1 cellular context compared by ENCODE assay signal in the genomic region with DNA sequence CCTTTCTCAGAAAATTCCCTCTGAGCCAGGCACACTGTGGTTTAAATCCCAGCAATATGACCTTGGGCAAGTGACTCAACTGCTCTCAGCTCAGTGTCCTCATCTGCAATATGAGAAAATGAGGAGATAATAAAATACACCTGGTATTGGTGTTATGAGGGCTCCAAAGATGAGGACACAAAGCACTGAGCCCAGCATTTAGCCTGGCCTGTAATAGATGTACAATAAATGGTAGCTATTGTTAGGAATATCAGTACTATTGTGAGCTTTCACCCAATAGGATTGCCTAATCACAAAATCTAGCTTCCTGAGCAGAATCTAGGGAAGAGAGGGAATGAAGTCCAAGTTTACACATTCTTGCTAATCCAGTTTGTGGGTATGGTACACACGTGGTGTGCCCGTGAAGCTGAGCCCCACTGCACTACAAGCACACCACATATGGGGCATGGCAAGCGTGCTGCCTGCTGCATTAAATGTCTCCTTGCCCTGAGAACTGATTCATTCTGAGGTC.
A peak's percentile ranks its signal among the peaks of the same experiment; 100 is the strongest.
TF ChIP-seq lines count a peak whose summit lies in the region.

No MANE protein-coding gene starts in this region.

TF ChIP-seq in HepG2, 621 proteins besides CTCF, POLR2A, EP300 and RAD21 (continued from another document and continues in another):
- TF ChIP-seq, protein P1, sequence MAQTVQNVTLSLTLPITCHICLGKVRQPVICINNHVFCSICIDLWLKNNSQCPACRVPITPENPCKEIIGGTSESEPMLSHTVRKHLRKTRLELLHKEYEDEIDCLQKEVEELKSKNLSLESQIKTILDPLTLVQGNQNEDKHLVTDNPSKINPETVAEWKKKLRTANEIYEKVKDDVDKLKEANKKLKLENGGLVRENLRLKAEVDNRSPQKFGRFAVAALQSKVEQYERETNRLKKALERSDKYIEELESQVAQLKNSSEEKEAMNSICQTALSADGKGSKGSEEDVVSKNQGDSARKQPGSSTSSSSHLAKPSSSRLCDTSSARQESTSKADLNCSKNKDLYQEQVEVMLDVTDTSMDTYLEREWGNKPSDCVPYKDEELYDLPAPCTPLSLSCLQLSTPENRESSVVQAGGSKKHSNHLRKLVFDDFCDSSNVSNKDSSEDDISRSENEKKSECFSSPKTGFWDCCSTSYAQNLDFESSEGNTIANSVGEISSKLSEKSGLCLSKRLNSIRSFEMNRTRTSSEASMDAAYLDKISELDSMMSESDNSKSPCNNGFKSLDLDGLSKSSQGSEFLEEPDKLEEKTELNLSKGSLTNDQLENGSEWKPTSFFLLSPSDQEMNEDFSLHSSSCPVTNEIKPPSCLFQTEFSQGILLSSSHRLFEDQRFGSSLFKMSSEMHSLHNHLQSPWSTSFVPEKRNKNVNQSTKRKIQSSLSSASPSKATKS (CRISPR knock-in tag; IDR thresholded peaks at IDR 0.05): no peak
- TF ChIP-seq KDM5B (CRISPR knock-in tag; IDR thresholded peaks at IDR 0.05; ENCODE audit: borderline replicate concordance): no peak
- no peak for TF ChIP-seq MTA3 (CRISPR knock-in tag; IDR thresholded peaks at IDR 0.05)
- TF ChIP-seq, protein P2, sequence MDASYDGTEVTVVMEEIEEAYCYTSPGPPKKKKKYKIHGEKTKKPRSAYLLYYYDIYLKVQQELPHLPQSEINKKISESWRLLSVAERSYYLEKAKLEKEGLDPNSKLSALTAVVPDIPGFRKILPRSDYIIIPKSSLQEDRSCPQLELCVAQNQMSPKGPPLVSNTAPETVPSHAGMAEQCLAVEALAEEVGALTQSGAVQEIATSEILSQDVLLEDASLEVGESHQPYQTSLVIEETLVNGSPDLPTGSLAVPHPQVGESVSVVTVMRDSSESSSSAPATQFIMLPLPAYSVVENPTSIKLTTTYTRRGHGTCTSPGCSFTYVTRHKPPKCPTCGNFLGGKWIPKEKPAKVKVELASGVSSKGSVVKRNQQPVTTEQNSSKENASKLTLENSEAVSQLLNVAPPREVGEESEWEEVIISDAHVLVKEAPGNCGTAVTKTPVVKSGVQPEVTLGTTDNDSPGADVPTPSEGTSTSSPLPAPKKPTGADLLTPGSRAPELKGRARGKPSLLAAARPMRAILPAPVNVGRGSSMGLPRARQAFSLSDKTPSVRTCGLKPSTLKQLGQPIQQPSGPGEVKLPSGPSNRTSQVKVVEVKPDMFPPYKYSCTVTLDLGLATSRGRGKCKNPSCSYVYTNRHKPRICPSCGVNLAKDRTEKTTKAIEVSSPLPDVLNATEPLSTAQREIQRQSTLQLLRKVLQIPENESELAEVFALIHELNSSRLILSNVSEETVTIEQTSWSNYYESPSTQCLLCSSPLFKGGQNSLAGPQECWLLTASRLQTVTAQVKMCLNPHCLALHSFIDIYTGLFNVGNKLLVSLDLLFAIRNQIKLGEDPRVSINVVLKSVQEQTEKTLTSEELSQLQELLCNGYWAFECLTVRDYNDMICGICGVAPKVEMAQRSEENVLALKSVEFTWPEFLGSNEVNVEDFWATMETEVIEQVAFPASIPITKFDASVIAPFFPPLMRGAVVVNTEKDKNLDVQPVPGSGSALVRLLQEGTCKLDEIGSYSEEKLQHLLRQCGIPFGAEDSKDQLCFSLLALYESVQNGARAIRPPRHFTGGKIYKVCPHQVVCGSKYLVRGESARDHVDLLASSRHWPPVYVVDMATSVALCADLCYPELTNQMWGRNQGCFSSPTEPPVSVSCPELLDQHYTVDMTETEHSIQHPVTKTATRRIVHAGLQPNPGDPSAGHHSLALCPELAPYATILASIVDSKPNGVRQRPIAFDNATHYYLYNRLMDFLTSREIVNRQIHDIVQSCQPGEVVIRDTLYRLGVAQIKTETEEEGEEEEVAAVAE (CRISPR knock-in tag; IDR thresholded peaks at IDR 0.05; ENCODE audit: borderline replicate concordance): no peak
- TF ChIP-seq ZFP82 (CRISPR knock-in tag; IDR thresholded peaks at IDR 0.05; ENCODE audit: borderline replicate concordance): no peak
- TF ChIP-seq SPEN (CRISPR knock-in tag; IDR thresholded peaks at IDR 0.05; ENCODE audit: low read depth): no peak; the same call in 1 of the 2 replicates
- TF ChIP-seq, protein P3, sequence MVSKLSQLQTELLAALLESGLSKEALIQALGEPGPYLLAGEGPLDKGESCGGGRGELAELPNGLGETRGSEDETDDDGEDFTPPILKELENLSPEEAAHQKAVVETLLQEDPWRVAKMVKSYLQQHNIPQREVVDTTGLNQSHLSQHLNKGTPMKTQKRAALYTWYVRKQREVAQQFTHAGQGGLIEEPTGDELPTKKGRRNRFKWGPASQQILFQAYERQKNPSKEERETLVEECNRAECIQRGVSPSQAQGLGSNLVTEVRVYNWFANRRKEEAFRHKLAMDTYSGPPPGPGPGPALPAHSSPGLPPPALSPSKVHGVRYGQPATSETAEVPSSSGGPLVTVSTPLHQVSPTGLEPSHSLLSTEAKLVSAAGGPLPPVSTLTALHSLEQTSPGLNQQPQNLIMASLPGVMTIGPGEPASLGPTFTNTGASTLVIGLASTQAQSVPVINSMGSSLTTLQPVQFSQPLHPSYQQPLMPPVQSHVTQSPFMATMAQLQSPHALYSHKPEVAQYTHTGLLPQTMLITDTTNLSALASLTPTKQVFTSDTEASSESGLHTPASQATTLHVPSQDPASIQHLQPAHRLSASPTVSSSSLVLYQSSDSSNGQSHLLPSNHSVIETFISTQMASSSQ (IDR thresholded peaks at IDR 0.05; ENCODE audit: low read depth): peak; percentile 47; the same call in 1 of the 2 replicates
- TF ChIP-seq, protein P3 (CRISPR knock-in tag; IDR thresholded peaks at IDR 0.05; ENCODE audit: borderline replicate concordance): peak; percentile 45; the same call in 1 of the 2 replicates
- TF ChIP-seq, protein P4, sequence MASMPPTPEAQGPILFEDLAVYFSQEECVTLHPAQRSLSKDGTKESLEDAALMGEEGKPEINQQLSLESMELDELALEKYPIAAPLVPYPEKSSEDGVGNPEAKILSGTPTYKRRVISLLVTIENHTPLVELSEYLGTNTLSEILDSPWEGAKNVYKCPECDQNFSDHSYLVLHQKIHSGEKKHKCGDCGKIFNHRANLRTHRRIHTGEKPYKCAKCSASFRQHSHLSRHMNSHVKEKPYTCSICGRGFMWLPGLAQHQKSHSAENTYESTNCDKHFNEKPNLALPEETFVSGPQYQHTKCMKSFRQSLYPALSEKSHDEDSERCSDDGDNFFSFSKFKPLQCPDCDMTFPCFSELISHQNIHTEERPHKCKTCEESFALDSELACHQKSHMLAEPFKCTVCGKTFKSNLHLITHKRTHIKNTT (CRISPR knock-in tag; IDR thresholded peaks at IDR 0.05): no peak
- no peak for TF ChIP-seq SRF (IDR thresholded peaks at IDR 0.05; ENCODE audit: low read depth, low read length)
- TF ChIP-seq, protein P5, sequence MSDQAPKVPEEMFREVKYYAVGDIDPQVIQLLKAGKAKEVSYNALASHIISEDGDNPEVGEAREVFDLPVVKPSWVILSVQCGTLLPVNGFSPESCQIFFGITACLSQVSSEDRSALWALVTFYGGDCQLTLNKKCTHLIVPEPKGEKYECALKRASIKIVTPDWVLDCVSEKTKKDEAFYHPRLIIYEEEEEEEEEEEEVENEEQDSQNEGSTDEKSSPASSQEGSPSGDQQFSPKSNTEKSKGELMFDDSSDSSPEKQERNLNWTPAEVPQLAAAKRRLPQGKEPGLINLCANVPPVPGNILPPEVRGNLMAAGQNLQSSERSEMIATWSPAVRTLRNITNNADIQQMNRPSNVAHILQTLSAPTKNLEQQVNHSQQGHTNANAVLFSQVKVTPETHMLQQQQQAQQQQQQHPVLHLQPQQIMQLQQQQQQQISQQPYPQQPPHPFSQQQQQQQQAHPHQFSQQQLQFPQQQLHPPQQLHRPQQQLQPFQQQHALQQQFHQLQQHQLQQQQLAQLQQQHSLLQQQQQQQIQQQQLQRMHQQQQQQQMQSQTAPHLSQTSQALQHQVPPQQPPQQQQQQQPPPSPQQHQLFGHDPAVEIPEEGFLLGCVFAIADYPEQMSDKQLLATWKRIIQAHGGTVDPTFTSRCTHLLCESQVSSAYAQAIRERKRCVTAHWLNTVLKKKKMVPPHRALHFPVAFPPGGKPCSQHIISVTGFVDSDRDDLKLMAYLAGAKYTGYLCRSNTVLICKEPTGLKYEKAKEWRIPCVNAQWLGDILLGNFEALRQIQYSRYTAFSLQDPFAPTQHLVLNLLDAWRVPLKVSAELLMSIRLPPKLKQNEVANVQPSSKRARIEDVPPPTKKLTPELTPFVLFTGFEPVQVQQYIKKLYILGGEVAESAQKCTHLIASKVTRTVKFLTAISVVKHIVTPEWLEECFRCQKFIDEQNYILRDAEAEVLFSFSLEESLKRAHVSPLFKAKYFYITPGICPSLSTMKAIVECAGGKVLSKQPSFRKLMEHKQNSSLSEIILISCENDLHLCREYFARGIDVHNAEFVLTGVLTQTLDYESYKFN (CRISPR knock-in tag; conservative IDR thresholded peaks at IDR 0.05): peak; percentile 93
- TF ChIP-seq, protein P6, sequence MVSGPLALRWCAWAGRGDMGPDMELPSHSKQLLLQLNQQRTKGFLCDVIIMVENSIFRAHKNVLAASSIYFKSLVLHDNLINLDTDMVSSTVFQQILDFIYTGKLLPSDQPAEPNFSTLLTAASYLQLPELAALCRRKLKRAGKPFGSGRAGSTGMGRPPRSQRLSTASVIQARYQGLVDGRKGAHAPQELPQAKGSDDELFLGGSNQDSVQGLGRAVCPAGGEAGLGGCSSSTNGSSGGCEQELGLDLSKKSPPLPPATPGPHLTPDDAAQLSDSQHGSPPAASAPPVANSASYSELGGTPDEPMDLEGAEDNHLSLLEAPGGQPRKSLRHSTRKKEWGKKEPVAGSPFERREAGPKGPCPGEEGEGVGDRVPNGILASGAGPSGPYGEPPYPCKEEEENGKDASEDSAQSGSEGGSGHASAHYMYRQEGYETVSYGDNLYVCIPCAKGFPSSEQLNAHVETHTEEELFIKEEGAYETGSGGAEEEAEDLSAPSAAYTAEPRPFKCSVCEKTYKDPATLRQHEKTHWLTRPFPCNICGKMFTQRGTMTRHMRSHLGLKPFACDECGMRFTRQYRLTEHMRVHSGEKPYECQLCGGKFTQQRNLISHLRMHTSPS (CRISPR knock-in tag; IDR thresholded peaks at IDR 0.05; ENCODE audit: low read depth): peak; percentile 94
- 0 out of 2 replicates have a peak, but pooled peaks have one; percentile 5 for TF ChIP-seq CCDC6 (CRISPR knock-in tag; IDR thresholded peaks at IDR 0.05)
- no peak for TF ChIP-seq DNMT3B (CRISPR knock-in tag; conservative IDR thresholded peaks at IDR 0.05)
- peak; percentile 72 for TF ChIP-seq POGZ (CRISPR knock-in tag; IDR thresholded peaks at IDR 0.05)
- peak; percentile 27; the same call in 1 of the 2 replicates for TF ChIP-seq POLR2AphosphoS5 (IDR thresholded peaks at IDR 0.05; ENCODE audit: low read depth, low read length)
- no peak for TF ChIP-seq KLF15 (CRISPR knock-in tag; IDR thresholded peaks at IDR 0.05; ENCODE audit: borderline replicate concordance)
- TF ChIP-seq SMAD9 (CRISPR knock-in tag; IDR thresholded peaks at IDR 0.05): no peak
- 0 out of 2 replicates have a peak, but pooled peaks have one; percentile 59 for TF ChIP-seq ZIK1 (CRISPR knock-in tag; IDR thresholded peaks at IDR 0.05; ENCODE audit: borderline replicate concordance, low read depth)
- TF ChIP-seq ZNF589 (CRISPR knock-in tag; conservative IDR thresholded peaks at IDR 0.05): no peak
- TF ChIP-seq RELA (CRISPR knock-in tag; IDR thresholded peaks at IDR 0.05): no peak
- TF ChIP-seq KDM2A (CRISPR knock-in tag; IDR thresholded peaks at IDR 0.05; ENCODE audit: borderline replicate concordance, low read depth): no peak
- peak; percentile 83; the same call in 1 of the 3 replicates for TF ChIP-seq MXI1 (IDR thresholded peaks at IDR 0.05; ENCODE audit: borderline replicate concordance, low read depth, low read length)
- TF ChIP-seq ZNF468 (CRISPR knock-in tag; IDR thresholded peaks at IDR 0.05): no peak
- peak; percentile 98 for TF ChIP-seq SALL1 (CRISPR knock-in tag; IDR thresholded peaks at IDR 0.05)
- TF ChIP-seq, protein P7, sequence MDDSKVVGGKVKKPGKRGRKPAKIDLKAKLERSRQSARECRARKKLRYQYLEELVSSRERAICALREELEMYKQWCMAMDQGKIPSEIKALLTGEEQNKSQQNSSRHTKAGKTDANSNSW (CRISPR knock-in tag; IDR thresholded peaks at IDR 0.05; ENCODE audit: borderline replicate concordance): no peak
- TF ChIP-seq, protein P8, sequence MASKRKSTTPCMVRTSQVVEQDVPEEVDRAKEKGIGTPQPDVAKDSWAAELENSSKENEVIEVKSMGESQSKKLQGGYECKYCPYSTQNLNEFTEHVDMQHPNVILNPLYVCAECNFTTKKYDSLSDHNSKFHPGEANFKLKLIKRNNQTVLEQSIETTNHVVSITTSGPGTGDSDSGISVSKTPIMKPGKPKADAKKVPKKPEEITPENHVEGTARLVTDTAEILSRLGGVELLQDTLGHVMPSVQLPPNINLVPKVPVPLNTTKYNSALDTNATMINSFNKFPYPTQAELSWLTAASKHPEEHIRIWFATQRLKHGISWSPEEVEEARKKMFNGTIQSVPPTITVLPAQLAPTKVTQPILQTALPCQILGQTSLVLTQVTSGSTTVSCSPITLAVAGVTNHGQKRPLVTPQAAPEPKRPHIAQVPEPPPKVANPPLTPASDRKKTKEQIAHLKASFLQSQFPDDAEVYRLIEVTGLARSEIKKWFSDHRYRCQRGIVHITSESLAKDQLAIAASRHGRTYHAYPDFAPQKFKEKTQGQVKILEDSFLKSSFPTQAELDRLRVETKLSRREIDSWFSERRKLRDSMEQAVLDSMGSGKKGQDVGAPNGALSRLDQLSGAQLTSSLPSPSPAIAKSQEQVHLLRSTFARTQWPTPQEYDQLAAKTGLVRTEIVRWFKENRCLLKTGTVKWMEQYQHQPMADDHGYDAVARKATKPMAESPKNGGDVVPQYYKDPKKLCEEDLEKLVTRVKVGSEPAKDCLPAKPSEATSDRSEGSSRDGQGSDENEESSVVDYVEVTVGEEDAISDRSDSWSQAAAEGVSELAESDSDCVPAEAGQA (IDR thresholded peaks at IDR 0.05; ENCODE audit: low read depth): no peak
- TF ChIP-seq, protein P8 (CRISPR knock-in tag; IDR thresholded peaks at IDR 0.05; ENCODE audit: borderline replicate concordance): no peak
